31 cellular contexts compared by ENCODE assay signal in genomic region chr4:38469410-38469809, GRCh38.
"Had no signal": no experiment of that assay in that cellular context is flagged by ENCODE, and none has a peak within 500 bp of the region (broad histone marks: within the 10 kb centered on the region; RNA-seq: fewer than 3 reads in every experiment).

No MANE protein-coding gene starts in this region.

- H3K27me3 ChIP-seq: ascending aorta, dorsolateral prefrontal cortex, pancreas, sigmoid colon, stomach, tibial artery, upper lobe of right lung had no signal

- FAIRE-seq: endothelial cell of umbilical vein, frontal cortex, pancreas, small intestine had no signal

- H3K27ac ChIP-seq: ascending aorta, coronary artery, dorsolateral prefrontal cortex, pancreas, psoas muscle, sigmoid colon, stomach, tibial artery, upper lobe of right lung had no signal

- H3K4me3 ChIP-seq: ascending aorta, coronary artery, dorsolateral prefrontal cortex, pancreas, psoas muscle, sigmoid colon, stomach, tibial artery, upper lobe of right lung had no signal

- H3K36me3 ChIP-seq: ascending aorta, pancreas, sigmoid colon, stomach, tibial artery, upper lobe of right lung had no signal

- H3K27ac Mint-ChIP-seq: activated naive CD4-positive, alpha-beta T cell treated with anti-CD3 and anti-CD28 coated beads, Interleukin-2, amount 10 ng/mL, durations not matched to agents 7 days and 5 days; activated naive CD8-positive, alpha-beta T cell treated with anti-CD3 and anti-CD28 coated beads, Interleukin-2, amount 10 ng/mL, durations not matched to agents 7 days and 5 days; activated T-cell treated with anti-CD3 and anti-CD28 coated beads, Interleukin-2, amount 50 U/mL, for 24 hours; brain; effector memory CD8-positive, alpha-beta T cell; mesothelial cell of epicardium; stimulated activated effector memory CD8-positive, alpha-beta T cell treated with anti-CD3 and anti-CD28 coated beads, Interleukin-12 subunit alpha, Interleukin-12 subunit beta, amount 100 ng/mL, for 72 hours had no signal

- H3K9me3 ChIP-seq: pancreas, psoas muscle, sigmoid colon, tibial artery, upper lobe of right lung had no signal

- DNase-seq: activated CD4-positive, alpha-beta T cell treated with anti-CD3 and anti-CD28 coated beads for 4 hours; activated CD4-positive, alpha-beta T cell treated with anti-CD3 and anti-CD28 coated beads, Interleukin-2, amount 50 U/mL, for 48 hours; activated CD4-positive, CD25-positive, alpha-beta regulatory T cell; activated CD8-positive, alpha-beta memory T cell treated with anti-CD3 and anti-CD28 coated beads, Interleukin-2, amount 50 U/mL, for 48 hours; activated gamma-delta T cell; activated naive CD4-positive, alpha-beta T cell treated with anti-CD3 and anti-CD28 coated beads, Interleukin-2, amount 10 ng/mL, durations not matched to agents 7 days and 5 days; activated naive CD8-positive, alpha-beta T cell treated with anti-CD3 and anti-CD28 coated beads, Interleukin-2, amount 10 ng/mL, durations not matched to agents 7 days and 5 days; activated T-cell treated with anti-CD3 and anti-CD28 coated beads, Interleukin-2, amount 50 U/mL, for 24 hours; dorsolateral prefrontal cortex; effector memory CD8-positive, alpha-beta T cell; left cardiac atrium; left ventricle myocardium superior; naive B cell; nucleus accumbens; pancreas; psoas muscle; sigmoid colon; small intestine; stimulated activated CD4-positive, alpha-beta T cell treated with anti-CD3 and anti-CD28 coated beads, Interleukin-4, amount 100 ng/mL, for 24 hours; stomach; T-cell; tibial artery; upper lobe of right lung had no signal

- H3K36me3 Mint-ChIP-seq: brain; stimulated activated effector memory CD8-positive, alpha-beta T cell treated with anti-CD3 and anti-CD28 coated beads, Interleukin-12 subunit alpha, Interleukin-12 subunit beta, amount 100 ng/mL, for 72 hours had no signal

- H3K4me1 ChIP-seq: ascending aorta, pancreas, psoas muscle, tibial artery, upper lobe of right lung had no signal

- H3K4me3 Mint-ChIP-seq: activated naive CD4-positive, alpha-beta T cell treated with anti-CD3 and anti-CD28 coated beads, Interleukin-2, amount 10 ng/mL, durations not matched to agents 7 days and 5 days; activated naive CD8-positive, alpha-beta T cell treated with anti-CD3 and anti-CD28 coated beads, Interleukin-2, amount 10 ng/mL, durations not matched to agents 7 days and 5 days; activated T-cell treated with anti-CD3 and anti-CD28 coated beads, Interleukin-2, amount 50 U/mL, for 24 hours; brain; effector memory CD8-positive, alpha-beta T cell; mesothelial cell of epicardium; naive B cell; neural crest cell; stimulated activated effector memory CD8-positive, alpha-beta T cell treated with anti-CD3 and anti-CD28 coated beads, Interleukin-12 subunit alpha, Interleukin-12 subunit beta, amount 100 ng/mL, for 72 hours; T-cell had no signal

- H3K27me3 Mint-ChIP-seq: activated naive CD8-positive, alpha-beta T cell treated with anti-CD3 and anti-CD28 coated beads, Interleukin-2, amount 10 ng/mL, durations not matched to agents 7 days and 5 days; activated T-cell treated with anti-CD3 and anti-CD28 coated beads, Interleukin-2, amount 50 U/mL, for 24 hours; brain; effector memory CD8-positive, alpha-beta T cell; T-cell had no signal

- ATAC-seq: effector memory CD8-positive, alpha-beta T cell; left cardiac atrium; left ventricle myocardium superior; psoas muscle; stimulated activated effector memory CD8-positive, alpha-beta T cell treated with anti-CD3 and anti-CD28 coated beads, Interleukin-12 subunit alpha, Interleukin-12 subunit beta, amount 100 ng/mL, for 72 hours; T-cell; upper lobe of right lung had no signal
